8 cellular contexts compared by ENCODE assay signal in the genomic region with DNA sequence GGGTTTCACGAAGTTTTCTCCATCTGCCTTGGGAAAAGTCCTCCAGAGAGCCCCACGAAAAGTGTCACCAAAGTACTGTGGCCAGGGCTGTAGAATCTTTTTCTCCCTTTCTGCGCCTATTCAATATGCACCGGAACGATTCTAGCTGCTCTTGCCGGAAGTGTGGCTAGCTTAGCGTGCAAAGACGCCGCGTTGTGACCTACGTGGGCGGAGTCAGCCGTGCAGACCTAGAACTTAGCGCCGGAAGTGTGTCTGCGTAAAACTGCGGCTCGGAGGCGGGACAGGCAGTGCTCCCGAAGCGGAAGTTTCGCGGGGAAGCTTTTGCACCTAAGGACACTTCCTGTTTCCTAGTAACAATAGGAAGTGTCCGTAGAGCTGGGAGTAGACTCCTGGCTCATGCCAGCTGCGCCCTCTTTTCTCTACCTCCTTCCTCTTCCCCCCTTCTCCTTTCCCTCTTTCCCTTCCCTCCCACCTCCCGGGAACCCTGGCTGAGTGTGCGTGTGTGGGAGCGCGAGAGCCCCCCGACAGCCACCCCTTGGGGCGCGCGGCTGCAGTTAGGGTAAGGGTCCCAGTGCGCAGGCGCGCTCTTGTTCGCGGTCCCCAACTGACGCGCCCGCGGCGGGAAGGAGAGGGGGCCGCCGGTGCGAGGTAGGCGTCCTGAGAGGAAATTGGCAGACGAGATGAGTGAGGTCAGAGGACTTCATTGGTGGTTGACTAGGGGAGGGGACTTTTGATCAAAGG.
DNase-seq lines count a peak whose midpoint lies in the region; ATAC-seq and TF ChIP-seq lines count a peak whose summit lies in the region.

A gene with protein sequence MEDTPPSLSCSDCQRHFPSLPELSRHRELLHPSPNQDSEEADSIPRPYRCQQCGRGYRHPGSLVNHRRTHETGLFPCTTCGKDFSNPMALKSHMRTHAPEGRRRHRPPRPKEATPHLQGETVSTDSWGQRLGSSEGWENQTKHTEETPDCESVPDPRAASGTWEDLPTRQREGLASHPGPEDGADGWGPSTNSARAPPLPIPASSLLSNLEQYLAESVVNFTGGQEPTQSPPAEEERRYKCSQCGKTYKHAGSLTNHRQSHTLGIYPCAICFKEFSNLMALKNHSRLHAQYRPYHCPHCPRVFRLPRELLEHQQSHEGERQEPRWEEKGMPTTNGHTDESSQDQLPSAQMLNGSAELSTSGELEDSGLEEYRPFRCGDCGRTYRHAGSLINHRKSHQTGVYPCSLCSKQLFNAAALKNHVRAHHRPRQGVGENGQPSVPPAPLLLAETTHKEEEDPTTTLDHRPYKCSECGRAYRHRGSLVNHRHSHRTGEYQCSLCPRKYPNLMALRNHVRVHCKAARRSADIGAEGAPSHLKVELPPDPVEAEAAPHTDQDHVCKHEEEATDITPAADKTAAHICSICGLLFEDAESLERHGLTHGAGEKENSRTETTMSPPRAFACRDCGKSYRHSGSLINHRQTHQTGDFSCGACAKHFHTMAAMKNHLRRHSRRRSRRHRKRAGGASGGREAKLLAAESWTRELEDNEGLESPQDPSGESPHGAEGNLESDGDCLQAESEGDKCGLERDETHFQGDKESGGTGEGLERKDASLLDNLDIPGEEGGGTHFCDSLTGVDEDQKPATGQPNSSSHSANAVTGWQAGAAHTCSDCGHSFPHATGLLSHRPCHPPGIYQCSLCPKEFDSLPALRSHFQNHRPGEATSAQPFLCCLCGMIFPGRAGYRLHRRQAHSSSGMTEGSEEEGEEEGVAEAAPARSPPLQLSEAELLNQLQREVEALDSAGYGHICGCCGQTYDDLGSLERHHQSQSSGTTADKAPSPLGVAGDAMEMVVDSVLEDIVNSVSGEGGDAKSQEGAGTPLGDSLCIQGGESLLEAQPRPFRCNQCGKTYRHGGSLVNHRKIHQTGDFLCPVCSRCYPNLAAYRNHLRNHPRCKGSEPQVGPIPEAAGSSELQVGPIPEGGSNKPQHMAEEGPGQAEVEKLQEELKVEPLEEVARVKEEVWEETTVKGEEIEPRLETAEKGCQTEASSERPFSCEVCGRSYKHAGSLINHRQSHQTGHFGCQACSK (N-terminal part only) (plus strand): TSS at position 350 of the 741 bp plus-strand sequence. CDS start 1,903 bp downstream, outside the sequence.
A gene (minus strand): TSS at position 168 of the 741 bp plus-strand sequence. CDS start 9,781 bp downstream, outside the sequence.

- peak within 1 kb of the TSS; percentile 99 for H3K4me3 ChIP-seq in AG10803 (ENCODE audit: low read length)

- DNase-seq in AG10803 (ENCODE audit: low read depth) (peak; percentile 99), NCI-H446 treated with DMSO at 0.1 percent for 48 hours (lab: John Stamatoyannopoulos, UW) (peak; percentile 99), cerebellar cortex (ENCODE audit: low spot score) (peak; percentile 100), islet precursor cell (peak; percentile 99)
- DNase-seq in stimulated activated CD4-positive, alpha-beta T cell treated with anti-CD3 and anti-CD28 coated beads, Interleukin-12 subunit alpha, Interleukin-12 subunit beta, amount 100 ng/mL, for 48 hours (ENCODE audit: low read depth in 2 of 3, low spot score in 1 of 3), result peak; percentile 96 to 99 (median 98)

- ATAC-seq in GM19035 (IDR thresholded peaks at IDR 0.05; ENCODE audit: unreplicated experiment) (peak; percentile 73), HG03354 (IDR thresholded peaks at IDR 0.05; ENCODE audit: poor library complexity, severe bottlenecking, unreplicated experiment) (peak; percentile 78)
- peak; percentile 80 to 81 for ATAC-seq in activated CD4-positive, CD25-positive, alpha-beta regulatory T cell treated with anti-CD3 and anti-CD28 coated beads, Interleukin-2, amount 50 U/mL, for 24 hours

- no peak for TF ChIP-seq CTCF in AG10803 (conservative IDR thresholded peaks at IDR 0.05; ENCODE audit: low read length)

Comparison
In these comparisons a context has a peak if more than half of its experiments do, and no peak if none do; other contexts are left out.
1. Peak in every context shown above with its lines: DNase-seq, ATAC-seq and H3K4me3 ChIP-seq.